ENCODE assay signal across 14 cellular contexts in the genomic region with DNA sequence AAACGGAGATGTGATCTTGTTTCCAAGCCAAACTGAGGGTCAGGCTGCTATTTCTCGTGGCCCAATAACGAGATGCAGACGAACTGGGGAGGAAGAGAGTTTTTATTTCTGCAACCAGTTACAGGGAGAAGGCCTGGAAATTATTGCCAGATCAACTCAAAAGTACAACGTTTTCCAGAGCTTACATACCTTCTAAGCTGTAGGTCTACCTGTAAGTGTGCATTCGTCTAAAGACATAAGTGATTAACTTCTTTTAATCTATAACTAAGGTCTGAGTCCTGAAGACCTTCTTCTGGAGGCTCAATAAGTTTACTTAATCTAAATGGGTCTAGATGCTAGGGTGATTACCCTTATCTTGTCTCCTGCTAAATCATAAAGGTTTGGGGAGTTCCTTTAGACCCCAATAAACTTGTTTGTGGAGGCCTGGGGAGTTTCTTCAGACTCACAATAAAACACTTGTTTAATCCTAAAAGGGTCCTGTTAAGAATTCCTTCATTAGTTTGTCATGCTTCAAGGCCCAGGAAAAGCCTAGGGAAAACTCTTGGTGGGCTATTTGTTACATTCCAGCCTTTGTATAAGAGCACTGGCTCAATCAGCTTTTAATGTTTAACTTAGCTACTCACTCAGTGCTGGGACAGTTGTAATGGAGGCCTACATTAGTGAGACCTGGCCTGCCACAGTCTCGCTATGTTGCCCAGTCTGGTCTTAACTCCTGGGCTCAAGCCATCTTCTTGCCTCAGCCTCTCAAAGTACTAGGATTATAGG. TPM values are rescaled to one million over a fixed set of nuclear protein-coding genes. Genes with fewer than 3 reads are reported as not detected.
DNase-seq lines count a peak whose midpoint lies in the region; FAIRE-seq and TF ChIP-seq lines count a peak whose summit lies in the region.
"Not testable (repeated sequence)": the region's sequence is repeated elsewhere in the genome, so short reads cannot be mapped to it uniquely, and the experiment has no call there.
"Had no signal": no experiment of that assay in that cellular context is flagged by ENCODE, and none has a peak within 500 bp of the region (broad histone marks: within the 10 kb centered on the region; RNA-seq: fewer than 3 reads in every experiment).

No MANE protein-coding gene starts in this region.

- H3K4me1 ChIP-seq in neural progenitor cell: not testable (repeated sequence)

- not testable (repeated sequence) for H4K20me1 ChIP-seq in neural progenitor cell (ENCODE audit: low read depth)

- H3F3A ChIP-seq in neural progenitor cell (ENCODE audit: low read depth): not testable (repeated sequence)

- H3K9me3 ChIP-seq in neural progenitor cell (ENCODE audit: low read depth): not testable (repeated sequence)

- H3K36me3 Mint-ChIP-seq in neural progenitor cell: not testable (repeated sequence)

- FAIRE-seq in RCC 7860 (lab: Jason Lieb, UNC): peak; percentile 97

- not testable (repeated sequence) for H3K4me1 Mint-ChIP-seq in neural progenitor cell

- in situ Hi-C loops in ACHN (cut with HindIII; ENCODE audit: low pct_ligation_motif_present, low pct_unique_long_range_greater_than_20kb, low sequenced_read_pairs): not testable (repeated sequence)

- H2AFZ ChIP-seq in neural progenitor cell (replicated peaks): not testable (repeated sequence)

- not testable (repeated sequence) for H3K4me3 ChIP-seq in epithelial cell of proximal tubule (ENCODE audit: low read depth, low read length); kidney epithelial cell (ENCODE audit: low read depth, low read length); neural progenitor cell

- not testable (repeated sequence) for H3K4me2 ChIP-seq in neural progenitor cell

- H3K27me3 ChIP-seq in kidney epithelial cell (ENCODE audit: control insufficient read depth, insufficient read depth, low read length); neural progenitor cell: not testable (repeated sequence)

- H3K27ac Mint-ChIP-seq in neural progenitor cell: not testable (repeated sequence)

- DNase-seq in ACHN (peak; percentile 75), RCC 7860 (ENCODE audit: low spot score) (peak; percentile 63), epithelial cell of proximal tubule (ENCODE audit: low read depth) (peak; percentile 75), kidney epithelial cell (ENCODE audit: low read depth) (peak; percentile 64), left kidney (ENCODE audit: low read depth, low spot score) (peak; percentile 69), neural progenitor cell (ENCODE audit: low spot score) (peak; percentile 3)

- H3K9me3 Mint-ChIP-seq in neural progenitor cell: not testable (repeated sequence)

- H3K79me2 ChIP-seq in neural progenitor cell (ENCODE audit: low read depth): not testable (repeated sequence)

- not testable (repeated sequence) for TF ChIP-seq CTCF in epithelial cell of proximal tubule (conservative IDR thresholded peaks at IDR 0.05; ENCODE audit: low read depth, low read length); kidney epithelial cell (IDR thresholded peaks at IDR 0.05; ENCODE audit: insufficient read depth, low read length, poor library complexity, severe bottlenecking); neural progenitor cell (IDR thresholded peaks at IDR 0.05)

- H3K9ac ChIP-seq in neural progenitor cell: not testable (repeated sequence)

- not testable (repeated sequence) for H3K27me3 Mint-ChIP-seq in neural progenitor cell (ENCODE audit: insufficient read depth, low read depth)

- H3K4me3 Mint-ChIP-seq in neural progenitor cell: not testable (repeated sequence)

- not testable (repeated sequence) for H3K36me3 ChIP-seq in kidney epithelial cell (ENCODE audit: control insufficient read depth, insufficient read depth, low read length); neural progenitor cell

- not testable (repeated sequence) for H3K27ac ChIP-seq in neural progenitor cell

RNA-seq across cellular contexts. Expression of a gene that starts 58.5 kb away (rescaled TPM):
- total RNA-seq in epithelial cell of proximal tubule: not detected in 2 replicates
- total RNA-seq in kidney epithelial cell: not detected in 2 replicates
- not detected in 2 replicates for total RNA-seq in neural progenitor cell (ENCODE audit: low replicate concordance)
- total RNA-seq: Calu3; CD4-positive, alpha-beta T cell; CD8-positive, alpha-beta memory T cell; Daoy; G401; GM23338; H4; H9 had no signal

Comparison
In these comparisons a context has a peak if more than half of its experiments do, and no peak if none do; other contexts are left out.
1. DNase-seq: peak in every context shown above with its lines; median percentile 75 in ACHN; 75 in epithelial cell of proximal tubule; 69 in left kidney; 64 in kidney epithelial cell; 63 in RCC 7860; 3 in neural progenitor cell.